In genomic region chr15:69035918-69036258, GRCh38 we compare ENCODE assay signal across 2 cellular contexts.
TF ChIP-seq lines count a peak whose summit lies in the region.

No MANE protein-coding gene starts in this region.

TF ChIP-seq in GM23338, 12 proteins besides CTCF, POLR2A, EP300 and RAD21:
- TF ChIP-seq EZH2 (IDR thresholded peaks at IDR 0.05; ENCODE audit: low read depth, unreplicated experiment): no peak
- TF ChIP-seq NANOG (IDR thresholded peaks at IDR 0.05; ENCODE audit: borderline replicate concordance): no peak
- TF ChIP-seq JUNB (IDR thresholded peaks at IDR 0.05; ENCODE audit: unreplicated experiment): no peak
- no peak for TF ChIP-seq POLR2AphosphoS5 (IDR thresholded peaks at IDR 0.05; ENCODE audit: low read depth)
- TF ChIP-seq REST (IDR thresholded peaks at IDR 0.05; ENCODE audit: unreplicated experiment): no peak
- no peak for TF ChIP-seq ZNF462 (CRISPR knock-in tag; IDR thresholded peaks at IDR 0.05)
- no peak for TF ChIP-seq STAT1 (IDR thresholded peaks at IDR 0.05; ENCODE audit: unreplicated experiment)
- no peak for TF ChIP-seq CREB1 (CRISPR knock-in tag; IDR thresholded peaks at IDR 0.05; ENCODE audit: low read depth)
- TF ChIP-seq ZNF114 (CRISPR knock-in tag; IDR thresholded peaks at IDR 0.05): no peak
- no peak for TF ChIP-seq ETS1 (IDR thresholded peaks at IDR 0.05)
- no peak for TF ChIP-seq ZNF331 (CRISPR knock-in tag; IDR thresholded peaks at IDR 0.05; ENCODE audit: low read depth)
- no peak for TF ChIP-seq EZH2phosphoT487 (IDR thresholded peaks at IDR 0.05; ENCODE audit: unreplicated experiment)

TF ChIP-seq in WTC11, 78 proteins besides CTCF, POLR2A, EP300 and RAD21:
- TF ChIP-seq E2F5 (CRISPR knock-in tag; IDR thresholded peaks at IDR 0.05) (no peak), MAX (CRISPR knock-in tag; IDR thresholded peaks at IDR 0.05) (0 out of 2 replicates have a peak, but pooled peaks have one; percentile 1)
